14 cellular contexts compared by ENCODE assay signal in genomic region chr5:97140250-97140649, GRCh38. TPM values are rescaled to one million over a fixed set of nuclear protein-coding genes. Genes with fewer than 3 reads are reported as not detected.
DNase-seq lines count a peak whose midpoint lies in the region; ATAC-seq and TF ChIP-seq lines count a peak whose summit lies in the region.
"Not testable (repeated sequence)": the region's sequence is repeated elsewhere in the genome, so short reads cannot be mapped to it uniquely, and the experiment has no call there.
"Had no signal": no experiment of that assay in that cellular context is flagged by ENCODE, and none has a peak within 500 bp of the region (broad histone marks: within the 10 kb centered on the region; RNA-seq: fewer than 3 reads in every experiment).

No MANE protein-coding gene starts in this region.

- peak overlapping the region; percentile 66 for H3K4me2 ChIP-seq in PC-3 (ENCODE audit: low read length)

- BruUV-seq in PC-3 (replicated peaks; lab: Mats Ljungman, UMichigan) = not testable (repeated sequence)

- not testable (repeated sequence) for H3K27me3 Mint-ChIP-seq in nephron (ENCODE audit: low read depth); type B pancreatic cell

- H3K36me3 Mint-ChIP-seq in nephron (ENCODE audit: low read depth); type B pancreatic cell: not testable (repeated sequence)

- not testable (repeated sequence) for H4K20me1 ChIP-seq in PC-3 (ENCODE audit: low read length)

- not testable (repeated sequence) for H3K9me3 Mint-ChIP-seq in nephron, type B pancreatic cell

- H3K9ac ChIP-seq in PC-3 (ENCODE audit: low read length) = not testable (repeated sequence)

- POLR2A ChIA-PET in HEK293 (lab: Yijun Ruan, JAX); PC-3 (lab: Charles Lee; ENCODE audit: unreplicated experiment): not testable (repeated sequence)

- H3K9me2 ChIP-seq in PC-3 (replicated peaks; ENCODE audit: low read length) = not testable (repeated sequence)

- ATAC-seq in PC-3 (peak; percentile 69), Right ventricle myocardium superior (ENCODE audit: poor library complexity) (peak; percentile 84)

- peak overlapping the region; percentile 33; the same call in 1 of the 2 replicates for H3K27ac ChIP-seq in C4-2B
- H3K27ac ChIP-seq in HEK293 (ENCODE audit: extremely low read depth, low read depth, low read length); PC-3 (ENCODE audit: low read length): not testable (repeated sequence)

- not testable (repeated sequence) for H3K36me3 ChIP-seq in HEK293 (ENCODE audit: control insufficient read depth in 2 of 2, insufficient read depth in 1 of 2, low read length in 2 of 2); PC-3 (ENCODE audit: low read depth, low read length)

- H3K27me3 ChIP-seq in PC-3 (ENCODE audit: low read length) = not testable (repeated sequence)

- not testable (repeated sequence) for H3K4me3 ChIP-seq in HEK293 (ENCODE audit: low read depth, low read length)
- peak overlapping the region; percentile 17; the same call in 1 of the 2 replicates for H3K4me3 ChIP-seq in PC-3 (ENCODE audit: low read length)

- H3K79me2 ChIP-seq in PC-3 (ENCODE audit: low read length) = not testable (repeated sequence)

- peak overlapping the region; percentile 29 to 59 (median 41) for H3K27ac Mint-ChIP-seq in nephron
- not testable (repeated sequence) for H3K27ac Mint-ChIP-seq in type B pancreatic cell

- H3K4me1 Mint-ChIP-seq in nephron = peaks cover 60% of the 10 kb centered on the region
- peaks cover 51% of the 10 kb centered on the region for H3K4me1 Mint-ChIP-seq in type B pancreatic cell (ENCODE audit: unreplicated experiment)

- intact Hi-C loops in PC-3 (cut with micrococcal nuclease) = loop anchor here (5.0 kb wide), 3 partner anchors 98 to 388 kb away; no protein-coding TSS in a partner anchor
- intact Hi-C loops in Right ventricle myocardium superior (cut with DNase I) = not testable (repeated sequence)

- 0 out of 2 replicates have a peak, but pooled peaks have one; percentile 8 for TF ChIP-seq CTCF in C4-2B (conservative IDR thresholded peaks at IDR 0.05)
- TF ChIP-seq CTCF in HEK293 (tag by site-specific recombination; IDR thresholded peaks at IDR 0.05); PC-3 (conservative IDR thresholded peaks at IDR 0.05; ENCODE audit: low read depth, low read length); nephron (IDR thresholded peaks at IDR 0.05; ENCODE audit: unreplicated experiment in 3 of 3); type B pancreatic cell (conservative IDR thresholded peaks at IDR 0.05): not testable (repeated sequence)

- peaks cover 11% of the 10 kb centered on the region for H3K4me1 ChIP-seq in HEK293 (ENCODE audit: control insufficient read depth, insufficient read depth, low read length)
- not testable (repeated sequence) for H3K4me1 ChIP-seq in PC-3 (ENCODE audit: insufficient read depth, low read length)

- peak overlapping the region; percentile 4; the same call in 1 of the 2 replicates for H2AFZ ChIP-seq in PC-3 (ENCODE audit: low read length)

- DNase-seq in PC-3 = peak; percentile 34
- peak; percentile 21 for DNase-seq in cerebellar cortex (ENCODE audit: low spot score)
- not testable (repeated sequence) for DNase-seq in Right ventricle myocardium superior; type B pancreatic cell (ENCODE audit: extremely low spot score, unreplicated experiment)
- peak; percentile 68 for DNase-seq in islet precursor cell

- CTCF ChIA-PET in HEK293 (lab: Yijun Ruan, JAX) = interaction anchor here (0.6 to 4.7 kb wide), 5 partner anchors 21 to 271 kb away, joined by 3 to 44 read pairs (median 9); partner anchors contain the start of gene LNPEP
- CTCF ChIA-PET in PC-3 (lab: Charles Lee) = interaction anchor here (1.2 kb wide), 1 partner anchor 143 kb away, joined by 8 read pairs; no protein-coding TSS in a partner anchor

- H3F3A ChIP-seq in PC-3 (ENCODE audit: low read length, unreplicated experiment) = not testable (repeated sequence)

- not testable (repeated sequence) for H3K9me3 ChIP-seq in HEK293 (ENCODE audit: control insufficient read depth, insufficient read depth, low read depth, low read length); PC-3 (ENCODE audit: low read length)

- H3K4me3 Mint-ChIP-seq in nephron (peak overlapping the region; percentile 24 to 66 (median 53)), type B pancreatic cell (peak overlapping the region; percentile 80)

TF ChIP-seq in HEK293, 187 proteins besides CTCF, POLR2A, EP300 and RAD21:
- TF ChIP-seq FEZF1 (tag by site-specific recombination; IDR thresholded peaks at IDR 0.05) = 0 out of 2 replicates have a peak, but pooled peaks have one; percentile 21

RNA-seq across cellular contexts. Expression of gene LIX1, which starts 2.2 kb away (rescaled TPM):
- total RNA-seq in PC-3 (2014; rRNA removed) (not detected in 2 replicates), Right ventricle myocardium superior (not detected), type B pancreatic cell (ENCODE audit: low replicate concordance) (2.9 and 27.4 TPM in 2 replicates)
- total RNA-seq: A172; activated T-helper 2 cell treated with anti-CD3 and anti-CD28 coated beads, Interferon-gamma antibody, Interleukin-2, Interleukin-4, amounts not matched to agents 10 μg/mL and 5 μg/mL and 100 μg/mL, durations not matched to agents 14 hours and 24 hours and 36 hours; Calu3; CD4-positive, CD25-positive, alpha-beta regulatory T cell; omental fat pad; SJSA1 had no signal

RNA-seq across cellular contexts. Expression of gene RIOK2, which starts 42.8 kb away (rescaled TPM):
- 16.1 and 22.3 TPM in 2 replicates for total RNA-seq in PC-3 (2014; rRNA removed)
- 21.0 TPM for total RNA-seq in Right ventricle myocardium superior
- total RNA-seq in type B pancreatic cell (ENCODE audit: low replicate concordance) = 29.5 and 35.1 TPM in 2 replicates
